In genomic region chr1:1406101-1406820, GRCh38 we compare ENCODE assay signal across 8 cellular contexts. TPM values are rescaled to one million over a fixed set of nuclear protein-coding genes. Genes with fewer than 3 reads are reported as not detected.
DNase-seq lines count a peak whose midpoint lies in the region; ATAC-seq and TF ChIP-seq lines count a peak whose summit lies in the region.

No MANE protein-coding gene starts in this region.

- H3K4me3 ChIP-seq in DOHH2 (ENCODE audit: low read length) (peak overlapping the region; percentile 93), epithelial cell of proximal tubule (ENCODE audit: low read depth, low read length) (peak overlapping the region; percentile 98)

- peak overlapping the region; percentile 67 for H3K27ac ChIP-seq in DOHH2 (ENCODE audit: low read depth, low read length)

- DNase-seq in RKO (ENCODE audit: low spot score), result peak; percentile 42
- no peak for DNase-seq in epithelial cell of proximal tubule (ENCODE audit: low read depth)
- DNase-seq in osteocyte (ENCODE audit: extremely low spot score, unreplicated experiment), result no peak
- no peak for DNase-seq in NCI-H2196 (lab: John Stamatoyannopoulos, UW; ENCODE audit: unreplicated experiment)
- DNase-seq in NCI-H1048 (lab: John Stamatoyannopoulos, UW), result no peak
- DNase-seq in C1 segment of cervical spinal cord (lab: John Stamatoyannopoulos, UW), result no peak

- peak overlapping the region; percentile 85 for H3K4me2 ChIP-seq in DOHH2 (ENCODE audit: low read length)

- peak overlapping the region; percentile 86 for H3K4me3 Mint-ChIP-seq in osteocyte (ENCODE audit: unreplicated experiment)

- H3K9me2 ChIP-seq in DOHH2 (replicated peaks; ENCODE audit: control insufficient read depth, low read length), result no peaks in the 10 kb centered on the region

- H3F3A ChIP-seq in DOHH2 (ENCODE audit: control insufficient read depth, insufficient read depth), result peaks cover 24% of the 10 kb centered on the region

- H3K79me2 ChIP-seq in DOHH2 (ENCODE audit: control insufficient read depth, low read length), result peaks cover 79% of the 10 kb centered on the region

- no peaks in the 10 kb centered on the region for H3K9me3 Mint-ChIP-seq in osteocyte (ENCODE audit: unreplicated experiment)

- peaks cover 9% of the 10 kb centered on the region for H4K20me1 ChIP-seq in DOHH2 (ENCODE audit: control insufficient read depth, insufficient read depth, low read depth, low read length)

- TF ChIP-seq CTCF in DOHH2 (IDR thresholded peaks at IDR 0.05; ENCODE audit: low read depth, low read length, poor library complexity, severe bottlenecking) (peak; percentile 10), epithelial cell of proximal tubule (conservative IDR thresholded peaks at IDR 0.05; ENCODE audit: low read depth, low read length) (no peak), osteocyte (IDR thresholded peaks at IDR 0.05) (no peak)

- no peaks in the 10 kb centered on the region for H3K27me3 Mint-ChIP-seq in osteocyte (ENCODE audit: unreplicated experiment)

- H3K27me3 ChIP-seq in DOHH2 (ENCODE audit: control insufficient read depth, low read length), result no peaks in the 10 kb centered on the region

- peaks cover 76% of the 10 kb centered on the region for H3K36me3 ChIP-seq in DOHH2 (ENCODE audit: control insufficient read depth, low read length)

- peaks cover 29% of the 10 kb centered on the region for H3K4me1 ChIP-seq in DOHH2 (ENCODE audit: control insufficient read depth, low read length)

- no peak for ATAC-seq in HG02678 (IDR thresholded peaks at IDR 0.05; ENCODE audit: unreplicated experiment)

- peaks cover 31% of the 10 kb centered on the region for H3K4me1 Mint-ChIP-seq in osteocyte (ENCODE audit: unreplicated experiment)

- H3K36me3 Mint-ChIP-seq in osteocyte (ENCODE audit: unreplicated experiment), result peaks cover 22% of the 10 kb centered on the region

- no peaks in the 10 kb centered on the region for H3K9me3 ChIP-seq in DOHH2 (ENCODE audit: control insufficient read depth, insufficient read depth, low read length)

- peak overlapping the region; percentile 54 for H3K27ac Mint-ChIP-seq in osteocyte (ENCODE audit: unreplicated experiment)

RNA-seq across cellular contexts. Expression of gene MRPL20, which starts 0.8 kb away (rescaled TPM):
- 150 and 246 TPM in 2 replicates for total RNA-seq in epithelial cell of proximal tubule
- total RNA-seq in osteocyte, result 82.1 and 86.9 TPM in 2 replicates

RNA-seq across cellular contexts. Expression of gene CCNL2, which starts 7.1 kb away (rescaled TPM):
- total RNA-seq in epithelial cell of proximal tubule, result 47.3 and 96.3 TPM in 2 replicates
- total RNA-seq in osteocyte, result 262 and 272 TPM in 2 replicates

RNA-seq across cellular contexts. Expression of gene ANKRD65, which starts 14.8 kb away (rescaled TPM):
- total RNA-seq in epithelial cell of proximal tubule (2.7 and 4.0 TPM in 2 replicates), osteocyte (0.21 and 0.24 TPM in 2 replicates)

RNA-seq across cellular contexts. Expression of gene VWA1, which starts 29.2 kb away (rescaled TPM):
- total RNA-seq in epithelial cell of proximal tubule (41.6 and 56.3 TPM in 2 replicates), osteocyte (15.6 and 17.5 TPM in 2 replicates)

RNA-seq across cellular contexts. Expression of gene AURKAIP1, which starts 31.3 kb away (rescaled TPM):
- total RNA-seq in epithelial cell of proximal tubule (258 and 347 TPM in 2 replicates), osteocyte (116 and 120 TPM in 2 replicates)
